In the genomic region with DNA sequence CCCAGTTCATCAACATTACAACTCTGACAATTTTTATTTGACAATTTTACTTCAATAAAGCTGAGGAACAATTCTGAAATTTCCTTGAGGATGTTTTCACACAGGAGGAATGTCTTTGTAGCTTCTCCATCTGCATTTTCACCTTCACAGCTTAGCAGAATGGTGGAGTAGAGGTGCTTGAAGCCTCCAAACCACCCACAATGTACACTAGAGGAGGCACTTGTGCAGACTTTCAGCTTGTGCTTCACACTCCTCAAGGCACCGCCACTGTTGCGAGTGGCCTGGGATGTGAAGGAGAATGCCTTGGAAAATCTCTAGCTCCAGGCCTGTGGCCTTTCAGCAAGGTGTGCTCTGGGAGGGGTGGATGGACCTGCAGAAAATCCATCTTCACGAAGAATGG, we compare ENCODE assay signal across 17 cellular contexts.
DNase-seq lines count a peak whose midpoint lies in the region; ATAC-seq and TF ChIP-seq lines count a peak whose summit lies in the region.
"Had no signal": no experiment of that assay in that cellular context is flagged by ENCODE, and none has a peak within 500 bp of the region (broad histone marks: within the 10 kb centered on the region; RNA-seq: fewer than 3 reads in every experiment).

No MANE protein-coding gene starts in this region.

- H3K79me2 ChIP-seq in GM23338 (replicated peaks; ENCODE audit: insufficient read depth) (no peaks in the 10 kb centered on the region), neural progenitor cell (ENCODE audit: low read depth) (no peaks in the 10 kb centered on the region)

- peak in 1 of 2 experiments; percentile 38; a peak in 2 of 4 replicates for TF ChIP-seq CTCF in GM23338 (conservative IDR thresholded peaks at IDR 0.05; ENCODE audit: low read depth in 2 of 2)
- TF ChIP-seq CTCF in coronary artery (IDR thresholded peaks at IDR 0.05) = no peak
- TF ChIP-seq CTCF in neural progenitor cell (IDR thresholded peaks at IDR 0.05) = peak; percentile 19

- no peaks in the 10 kb centered on the region for H3K9me3 ChIP-seq in neural progenitor cell (ENCODE audit: low read depth)
- H3K9me3 ChIP-seq: A549, MG63 had no signal

- H4K20me1 ChIP-seq in GM23338 (replicated peaks; ENCODE audit: insufficient read depth) = no peaks in the 10 kb centered on the region
- no peaks in the 10 kb centered on the region for H4K20me1 ChIP-seq in neural progenitor cell (ENCODE audit: low read depth)

- H3K4me2 ChIP-seq in GM23338 = no peak overlapping the region
- no peak overlapping the region for H3K4me2 ChIP-seq in neural progenitor cell
- H3K4me2 ChIP-seq: A549, KMS-11 had no signal

- H3K36me3 Mint-ChIP-seq in GM23338 (ENCODE audit: low read depth) (peaks cover 2% of the 10 kb centered on the region; the same call in 1 of the 3 replicates), neural progenitor cell (peaks cover 1% of the 10 kb centered on the region)
- H3K36me3 Mint-ChIP-seq in activated naive CD8-positive, alpha-beta T cell treated with anti-CD3 and anti-CD28 coated beads for 36 hours = no peaks in the 10 kb centered on the region
- H3K36me3 Mint-ChIP-seq: CD14-positive monocyte had no signal

- DNase-seq in NCI-H146 (lab: John Stamatoyannopoulos, UW) (peak; percentile 18), NCI-H146 treated with DMSO at 0.1 percent for 48 hours (lab: John Stamatoyannopoulos, UW; ENCODE audit: unreplicated experiment) (no peak), GM23338 (ENCODE audit: low spot score) (no peak), coronary artery (ENCODE audit: low spot score) (peak; percentile 1), neural progenitor cell (ENCODE audit: low spot score) (no peak), middle frontal gyrus (ENCODE audit: extremely low spot score, low spot score) (no peak)
- DNase-seq in activated naive CD8-positive, alpha-beta T cell treated with anti-CD3 and anti-CD28 coated beads for 36 hours = no peak
- DNase-seq: Calu3, MG63, NCI-H1105 treated with DMSO at 0.1 percent for 48 hours, NCI-H2029 treated with DMSO at 0.1 percent for 48 hours, NCI-H345, SHP77 treated with DMSO at 0.1 percent for 48 hours had no signal

- H3K4me1 Mint-ChIP-seq in GM23338 (peaks cover 8% of the 10 kb centered on the region), neural progenitor cell (peaks cover 2% of the 10 kb centered on the region)
- no peaks in the 10 kb centered on the region for H3K4me1 Mint-ChIP-seq in activated naive CD8-positive, alpha-beta T cell treated with anti-CD3 and anti-CD28 coated beads for 36 hours
- H3K4me1 Mint-ChIP-seq: CD14-positive monocyte had no signal

- H3F3A ChIP-seq in GM23338 (replicated peaks; ENCODE audit: low read depth) (no peaks in the 10 kb centered on the region), neural progenitor cell (ENCODE audit: low read depth) (no peaks in the 10 kb centered on the region)

- H3K27me3 ChIP-seq in GM23338 (ENCODE audit: insufficient read depth) (no peaks in the 10 kb centered on the region), neural progenitor cell (no peaks in the 10 kb centered on the region)
- H3K27me3 ChIP-seq: MG63 had no signal

- H3K9me2 ChIP-seq in GM23338 (ENCODE audit: insufficient read depth) = no peaks in the 10 kb centered on the region

- H3K27ac ChIP-seq in GM23338 (ENCODE audit: low read depth) (no peak overlapping the region), coronary artery (no peak overlapping the region), neural progenitor cell (no peak overlapping the region)
- H3K27ac ChIP-seq: A549, KMS-11 had no signal

- H3K36me3 ChIP-seq in GM23338 (ENCODE audit: insufficient read depth) (no peaks in the 10 kb centered on the region), neural progenitor cell (no peaks in the 10 kb centered on the region)
- H3K36me3 ChIP-seq: MG63 had no signal

- H2AFZ ChIP-seq in GM23338 (no peak overlapping the region), neural progenitor cell (replicated peaks) (no peak overlapping the region)

- peaks cover 7% of the 10 kb centered on the region for H3K27me3 Mint-ChIP-seq in GM23338 (ENCODE audit: insufficient read depth, low read depth, poor library complexity)
- H3K27me3 Mint-ChIP-seq in neural progenitor cell (ENCODE audit: insufficient read depth, low read depth) = no peaks in the 10 kb centered on the region
- H3K27me3 Mint-ChIP-seq in activated naive CD8-positive, alpha-beta T cell treated with anti-CD3 and anti-CD28 coated beads for 36 hours = peaks cover 4% of the 10 kb centered on the region

- no peak overlapping the region for H3K9ac ChIP-seq in neural progenitor cell
- H3K9ac ChIP-seq: KMS-11 had no signal

- H3K4me1 ChIP-seq in GM23338 (ENCODE audit: insufficient read depth) (no peaks in the 10 kb centered on the region), neural progenitor cell (peaks cover under 1% of the 10 kb centered on the region)
- H3K4me1 ChIP-seq: A549 had no signal

- H3K9me3 Mint-ChIP-seq in GM23338 (no peaks in the 10 kb centered on the region), neural progenitor cell (no peaks in the 10 kb centered on the region)
- H3K9me3 Mint-ChIP-seq in activated naive CD8-positive, alpha-beta T cell treated with anti-CD3 and anti-CD28 coated beads for 36 hours = no peaks in the 10 kb centered on the region

- no peak overlapping the region for H3K4me3 ChIP-seq in GM23338
- H3K4me3 ChIP-seq in coronary artery = no peak overlapping the region
- H3K4me3 ChIP-seq in neural progenitor cell = no peak overlapping the region
- H3K4me3 ChIP-seq: A549, MG63 had no signal

- ATAC-seq in GM23338 = peak; percentile 46; the same call in 2 of the 3 replicates
- ATAC-seq: A549, HepG2 had no signal

- H3K4me3 Mint-ChIP-seq in GM23338 = no peak overlapping the region
- no peak overlapping the region for H3K4me3 Mint-ChIP-seq in neural progenitor cell
- no peak overlapping the region for H3K4me3 Mint-ChIP-seq in activated naive CD8-positive, alpha-beta T cell treated with anti-CD3 and anti-CD28 coated beads for 36 hours
- H3K4me3 Mint-ChIP-seq: CD14-positive monocyte had no signal

- no peak overlapping the region for H3K27ac Mint-ChIP-seq in GM23338
- no peak overlapping the region for H3K27ac Mint-ChIP-seq in neural progenitor cell
- no peak overlapping the region for H3K27ac Mint-ChIP-seq in activated naive CD8-positive, alpha-beta T cell treated with anti-CD3 and anti-CD28 coated beads for 36 hours
- H3K27ac Mint-ChIP-seq: CD14-positive monocyte had no signal

TF ChIP-seq in GM23338, 12 proteins besides CTCF, POLR2A, EP300 and RAD21:
- TF ChIP-seq NANOG (IDR thresholded peaks at IDR 0.05; ENCODE audit: borderline replicate concordance) = no peak
- no peak for TF ChIP-seq REST (IDR thresholded peaks at IDR 0.05; ENCODE audit: unreplicated experiment)
- no peak for TF ChIP-seq EZH2 (IDR thresholded peaks at IDR 0.05; ENCODE audit: low read depth, unreplicated experiment)
- no peak for TF ChIP-seq POLR2AphosphoS5 (IDR thresholded peaks at IDR 0.05; ENCODE audit: low read depth)
- TF ChIP-seq CREB1 (CRISPR knock-in tag; IDR thresholded peaks at IDR 0.05; ENCODE audit: low read depth) = no peak

Comparison
In these comparisons a context has a peak if more than half of its experiments do, and no peak if none do; other contexts are left out.
1. DNase-seq: peak in NCI-H146 (single experiment) and coronary artery (single experiment); none in NCI-H146 treated with DMSO at 0.1 percent for 48 hours (single experiment), GM23338 (single experiment), neural progenitor cell (single experiment), activated naive CD8-positive, alpha-beta T cell treated with anti-CD3 and anti-CD28 coated beads for 36 hours (single experiment) and middle frontal gyrus (single experiment).